In genomic region chr2:111623380-111623779, GRCh38 we compare ENCODE assay signal across 27 cellular contexts.
DNase-seq lines count a peak whose midpoint lies in the region; ATAC-seq lines count a peak whose summit lies in the region.
"Had no signal": no experiment of that assay in that cellular context is flagged by ENCODE, and none has a peak within 500 bp of the region (broad histone marks: within the 10 kb centered on the region; RNA-seq: fewer than 3 reads in every experiment).

No MANE protein-coding gene starts in this region.

- no peak overlapping the region for H2BK120ac ChIP-seq in mesenchymal stem cell (ENCODE audit: low read depth, low read length)

- no peak overlapping the region for H3K9ac ChIP-seq in mesenchymal stem cell (ENCODE audit: low read length)
- H3K9ac ChIP-seq: BLaER1 treated with 17β-estradiol and CSF1 and Interleukin-3, amounts not matched to agents 10 nM and 100 nM had no signal

- no peak overlapping the region for H3K4me2 ChIP-seq in mesenchymal stem cell (ENCODE audit: low read length, poor library complexity, severe bottlenecking)
- H3K4me2 ChIP-seq: BLaER1 treated with 17β-estradiol and CSF1 and Interleukin-3, amounts not matched to agents 10 nM and 100 nM had no signal

- H3K9me3 ChIP-seq in mesenchymal stem cell (ENCODE audit: control insufficient read depth, low read length) = peaks cover 7% of the 10 kb centered on the region
- H3K9me3 ChIP-seq: Peyer's patch, SJSA1 had no signal

- peaks cover 36% of the 10 kb centered on the region for H3K4me1 Mint-ChIP-seq in activated CD4-positive, alpha-beta T cell treated with anti-CD3 and anti-CD28 coated beads, Interleukin-2, amount 10 ng/mL, durations not matched to agents 24 days and 14 days
- peaks cover 50% of the 10 kb centered on the region for H3K4me1 Mint-ChIP-seq in activated T-helper 1 cell treated with anti-CD3 and anti-CD28 coated beads, Interleukin-12 subunit alpha, Interleukin-12 subunit beta, Interleukin-2, Interleukin-4 antibody, amounts not matched to agents 30 ng/mL and 10 ng/mL and 1 ng/mL, durations not matched to agents 14 hours and 24 hours and 36 hours (ENCODE audit: low read depth)
- H3K4me1 Mint-ChIP-seq in stimulated activated naive B cell treated with anti-CD40 and anti-IgM and Interleukin-4, amounts not matched to agents 10 μg/mL and 1 μg/mL and 100 μg/mL, for 72 hours = peaks cover 10 to 35% of the 10 kb centered on the region in 2 donors

- no peak for ATAC-seq in stimulated activated naive B cell treated with anti-CD40 and anti-IgM and Interleukin-4, amounts not matched to agents 10 μg/mL and 1 μg/mL and 100 μg/mL, for 72 hours (replicated peaks)
- ATAC-seq: Right ventricle myocardium inferior had no signal

- H3K9me3 Mint-ChIP-seq in activated CD4-positive, alpha-beta T cell treated with anti-CD3 and anti-CD28 coated beads, Interleukin-2, amount 10 ng/mL, durations not matched to agents 24 days and 14 days = peaks cover 4% of the 10 kb centered on the region
- H3K9me3 Mint-ChIP-seq in activated T-helper 1 cell treated with anti-CD3 and anti-CD28 coated beads, Interleukin-12 subunit alpha, Interleukin-12 subunit beta, Interleukin-2, Interleukin-4 antibody, amounts not matched to agents 30 ng/mL and 10 ng/mL and 1 ng/mL, durations not matched to agents 14 hours and 24 hours and 36 hours = peaks cover 18% of the 10 kb centered on the region
- H3K9me3 Mint-ChIP-seq in stimulated activated naive B cell treated with anti-CD40 and anti-IgM and Interleukin-4, amounts not matched to agents 10 μg/mL and 1 μg/mL and 100 μg/mL, for 72 hours = peaks cover 5 to 10% of the 10 kb centered on the region in 2 donors

- H4K91ac ChIP-seq in mesenchymal stem cell (ENCODE audit: low read length) = peak overlapping the region; percentile 87

- H2AK5ac ChIP-seq in mesenchymal stem cell (ENCODE audit: low read length, severe bottlenecking) = no peak overlapping the region

- peak overlapping the region in 1 of 2 experiments; percentile 75 for H2BK12ac ChIP-seq in mesenchymal stem cell (ENCODE audit: low read length in 2 of 2)

- peaks cover 3% of the 10 kb centered on the region for H3K4me1 ChIP-seq in mesenchymal stem cell (ENCODE audit: control insufficient read depth, insufficient read depth, low read depth, low read length)
- H3K4me1 ChIP-seq: Peyer's patch had no signal

- H3K27ac Mint-ChIP-seq in activated CD4-positive, alpha-beta T cell treated with anti-CD3 and anti-CD28 coated beads, Interleukin-2, amount 10 ng/mL, durations not matched to agents 24 days and 14 days = no peak overlapping the region
- H3K27ac Mint-ChIP-seq in activated T-helper 1 cell treated with anti-CD3 and anti-CD28 coated beads, Interleukin-12 subunit alpha, Interleukin-12 subunit beta, Interleukin-2, Interleukin-4 antibody, amounts not matched to agents 30 ng/mL and 10 ng/mL and 1 ng/mL, durations not matched to agents 14 hours and 24 hours and 36 hours = peak overlapping the region; percentile 10
- H3K27ac Mint-ChIP-seq in stimulated activated naive B cell treated with anti-CD40 and anti-IgM and Interleukin-4, amounts not matched to agents 10 μg/mL and 1 μg/mL and 100 μg/mL, for 72 hours = peak overlapping the region; percentile 1
- H3K27ac Mint-ChIP-seq: CD8-positive, alpha-beta memory T cell; HFFc6 had no signal

- peak; percentile 51 for DNase-seq in activated CD4-positive, alpha-beta T cell treated with anti-CD3 and anti-CD28 coated beads, Interleukin-2, amount 10 ng/mL, durations not matched to agents 24 days and 14 days
- DNase-seq in activated CD4-positive, alpha-beta T cell treated with anti-CD3 and anti-CD28 coated beads, Interleukin-2, amount 50 U/mL, for 4 hours = no peak
- no peak for DNase-seq in activated T-helper 1 cell treated with anti-CD3 and anti-CD28 coated beads, Interleukin-12 subunit alpha, Interleukin-12 subunit beta, Interleukin-2, Interleukin-4 antibody, amounts not matched to agents 30 ng/mL and 10 ng/mL and 1 ng/mL, durations not matched to agents 14 hours and 24 hours and 36 hours (ENCODE audit: low spot score)
- DNase-seq in mesenchymal stem cell (no peak), NCI-H1417 treated with DMSO at 0.1 percent for 48 hours (lab: John Stamatoyannopoulos, UW) (no peak), NCI-H69 (lab: John Stamatoyannopoulos, UW) (no peak), D341Med (ENCODE audit: low spot score) (no peak)
- no peak for DNase-seq in stimulated activated naive B cell treated with anti-CD40 and anti-IgM and Interleukin-4, amounts not matched to agents 10 μg/mL and 1 μg/mL and 100 μg/mL, for 72 hours
- DNase-seq: Calu3; CD8-positive, alpha-beta memory T cell; DMS53; GDM1; H7; KG1; NCI-H1092 treated with DMSO at 0.1 percent for 48 hours; NCI-H146; NCI-H2029; NCI-H2227 treated with DMSO at 0.1 percent for 48 hours; NCI-H510A treated with DMSO at 0.1 percent for 48 hours; NCI-H82; Peyer's patch had no signal

- H4K8ac ChIP-seq in mesenchymal stem cell (ENCODE audit: low read length) = peak overlapping the region; percentile 35

- no peaks in the 10 kb centered on the region for H3K27me3 ChIP-seq in mesenchymal stem cell (ENCODE audit: control insufficient read depth in 1 of 2, insufficient read depth in 1 of 2, low read length in 2 of 2)
- H3K27me3 ChIP-seq: BLaER1 treated with 17β-estradiol and CSF1 and Interleukin-3, amounts not matched to agents 10 nM and 100 nM; Peyer's patch; SJSA1 had no signal

- no peak overlapping the region for H3K27ac ChIP-seq in mesenchymal stem cell (ENCODE audit: low read length, poor library complexity, severe bottlenecking)
- H3K27ac ChIP-seq: 22Rv1; BLaER1 treated with 17β-estradiol and CSF1 and Interleukin-3, amounts not matched to agents 10 nM and 100 nM; HL-60; Peyer's patch; SJSA1 had no signal

- no peaks in the 10 kb centered on the region for H3K79me1 ChIP-seq in mesenchymal stem cell (replicated peaks; ENCODE audit: low read length, poor library complexity, severe bottlenecking)

- 93% methylated on average over 3 of the region's 3 CpGs for WGBS in mesenchymal stem cell

- H3K18ac ChIP-seq in mesenchymal stem cell (ENCODE audit: low read depth in 1 of 2, low read length in 2 of 2) = peak overlapping the region; percentile 40 to 82

- H3K4me3 ChIP-seq in mesenchymal stem cell (ENCODE audit: insufficient read depth in 1 of 2, low read depth in 1 of 2, low read length in 2 of 2) = no peak overlapping the region
- H3K4me3 ChIP-seq: BLaER1 treated with 17β-estradiol and CSF1 and Interleukin-3, amounts not matched to agents 10 nM and 100 nM; Peyer's patch; SJSA1 had no signal

- H3K36me3 ChIP-seq in mesenchymal stem cell (ENCODE audit: control insufficient read depth in 1 of 2, insufficient read depth in 2 of 2, low read depth in 1 of 2, low read length in 2 of 2) = no peaks in the 10 kb centered on the region
- H3K36me3 ChIP-seq: BLaER1 treated with 17β-estradiol and CSF1 and Interleukin-3, amounts not matched to agents 10 nM and 100 nM; Peyer's patch; SJSA1 had no signal

- H3K4me3 Mint-ChIP-seq in activated CD4-positive, alpha-beta T cell treated with anti-CD3 and anti-CD28 coated beads, Interleukin-2, amount 10 ng/mL, durations not matched to agents 24 days and 14 days = no peak overlapping the region
- no peak overlapping the region for H3K4me3 Mint-ChIP-seq in activated T-helper 1 cell treated with anti-CD3 and anti-CD28 coated beads, Interleukin-12 subunit alpha, Interleukin-12 subunit beta, Interleukin-2, Interleukin-4 antibody, amounts not matched to agents 30 ng/mL and 10 ng/mL and 1 ng/mL, durations not matched to agents 14 hours and 24 hours and 36 hours
- no peak overlapping the region for H3K4me3 Mint-ChIP-seq in stimulated activated naive B cell treated with anti-CD40 and anti-IgM and Interleukin-4, amounts not matched to agents 10 μg/mL and 1 μg/mL and 100 μg/mL, for 72 hours
- H3K4me3 Mint-ChIP-seq: CD8-positive, alpha-beta memory T cell; HFFc6 had no signal

- no peak overlapping the region for H2BK5ac ChIP-seq in mesenchymal stem cell (ENCODE audit: low read depth, low read length, poor library complexity, severe bottlenecking)

- intact Hi-C loops in activated CD4-positive, alpha-beta T cell treated with anti-CD3 and anti-CD28 coated beads, Interleukin-2, amount 10 ng/mL, durations not matched to agents 24 days and 14 days (cut with micrococcal nuclease) = no loop called here
- intact Hi-C loops in activated T-helper 1 cell treated with anti-CD3 and anti-CD28 coated beads, Interleukin-12 subunit alpha, Interleukin-12 subunit beta, Interleukin-2, Interleukin-4 antibody, amounts not matched to agents 30 ng/mL and 10 ng/mL and 1 ng/mL, durations not matched to agents 14 hours and 24 hours and 36 hours (cut with micrococcal nuclease) = no loop called here

- H2AFZ ChIP-seq in mesenchymal stem cell (ENCODE audit: low read depth, low read length) = no peak overlapping the region

- H2BK15ac ChIP-seq in mesenchymal stem cell (ENCODE audit: low read depth, poor library complexity, severe bottlenecking) = no peak overlapping the region

- H3K14ac ChIP-seq in mesenchymal stem cell (ENCODE audit: low read length in 2 of 2) = peak overlapping the region in 1 of 2 experiments; percentile 84

- H3K36me3 Mint-ChIP-seq in activated CD4-positive, alpha-beta T cell treated with anti-CD3 and anti-CD28 coated beads, Interleukin-2, amount 10 ng/mL, durations not matched to agents 24 days and 14 days (ENCODE audit: low read depth) = peaks cover 12% of the 10 kb centered on the region
- peaks cover 17% of the 10 kb centered on the region for H3K36me3 Mint-ChIP-seq in activated T-helper 1 cell treated with anti-CD3 and anti-CD28 coated beads, Interleukin-12 subunit alpha, Interleukin-12 subunit beta, Interleukin-2, Interleukin-4 antibody, amounts not matched to agents 30 ng/mL and 10 ng/mL and 1 ng/mL, durations not matched to agents 14 hours and 24 hours and 36 hours (ENCODE audit: low read depth)
- peaks cover 6 to 14% of the 10 kb centered on the region in 2 donors for H3K36me3 Mint-ChIP-seq in stimulated activated naive B cell treated with anti-CD40 and anti-IgM and Interleukin-4, amounts not matched to agents 10 μg/mL and 1 μg/mL and 100 μg/mL, for 72 hours

- peaks cover 2% of the 10 kb centered on the region for H3K27me3 Mint-ChIP-seq in activated CD4-positive, alpha-beta T cell treated with anti-CD3 and anti-CD28 coated beads, Interleukin-2, amount 10 ng/mL, durations not matched to agents 24 days and 14 days
- peaks cover 5% of the 10 kb centered on the region for H3K27me3 Mint-ChIP-seq in activated T-helper 1 cell treated with anti-CD3 and anti-CD28 coated beads, Interleukin-12 subunit alpha, Interleukin-12 subunit beta, Interleukin-2, Interleukin-4 antibody, amounts not matched to agents 30 ng/mL and 10 ng/mL and 1 ng/mL, durations not matched to agents 14 hours and 24 hours and 36 hours (ENCODE audit: insufficient read depth)
- H3K27me3 Mint-ChIP-seq in stimulated activated naive B cell treated with anti-CD40 and anti-IgM and Interleukin-4, amounts not matched to agents 10 μg/mL and 1 μg/mL and 100 μg/mL, for 72 hours = peaks cover 1 to 3% of the 10 kb centered on the region in 2 donors

- H3K23ac ChIP-seq in mesenchymal stem cell (ENCODE audit: low read length in 2 of 2) = no peak overlapping the region

- no peak overlapping the region for H3K4ac ChIP-seq in mesenchymal stem cell (ENCODE audit: low read depth in 1 of 2, low read length in 2 of 2)
